10 cellular contexts compared by ENCODE assay signal in genomic region chr5:150302301-150303069, GRCh38. TPM values are rescaled to one million over a fixed set of nuclear protein-coding genes. Genes with fewer than 3 reads are reported as not detected.
A peak's percentile ranks its signal among the peaks of the same experiment; 100 is the strongest.
DNase-seq lines count a peak whose midpoint lies in the region; FAIRE-seq and TF ChIP-seq lines count a peak whose summit lies in the region.
"Had no signal": no experiment of that assay in that cellular context is flagged by ENCODE, and none has a peak within 500 bp of the region (broad histone marks: within the 10 kb centered on the region; RNA-seq: fewer than 3 reads in every experiment).

TSS of gene ARSI (minus strand) at chr5:150302905. CDS start at chr5:150302373, 532 bp downstream.

- H3K9me3 Mint-ChIP-seq in activated naive CD4-positive, alpha-beta T cell treated with anti-CD3 and anti-CD28 coated beads for 36 hours, result no peaks in the 10 kb centered on the region

- no peak for TF ChIP-seq CTCF in coronary artery (IDR thresholded peaks at IDR 0.05)
- no peak for TF ChIP-seq CTCF in testis (IDR thresholded peaks at IDR 0.05)
- no peak for TF ChIP-seq CTCF in D721Med (IDR thresholded peaks at IDR 0.05; ENCODE audit: insufficient read depth, missing control alignments)

- H3K4me3 Mint-ChIP-seq in activated naive CD4-positive, alpha-beta T cell treated with anti-CD3 and anti-CD28 coated beads for 36 hours, result no peak within 1 kb of the TSS

- WGBS in testis, 2 donors, result 0 to 1% methylated on average over 23 to 57 of the region's 63 CpGs

- intact Hi-C loops in testis (cut with DNase I; ENCODE audit: low total_unique reads), result no loop called here
- intact Hi-C loops in activated naive CD4-positive, alpha-beta T cell treated with anti-CD3 and anti-CD28 coated beads for 36 hours (cut with micrococcal nuclease), result no loop called here

- H3K27me3 Mint-ChIP-seq in activated naive CD4-positive, alpha-beta T cell treated with anti-CD3 and anti-CD28 coated beads for 36 hours (ENCODE audit: low read depth), result peaks cover 28% of the 10 kb centered on the region

- peaks cover 60% of the 10 kb centered on the region for H3K4me1 ChIP-seq in HUES6 (ENCODE audit: control insufficient read depth, insufficient read depth, low read length)
- H3K4me1 ChIP-seq in testis, result peaks cover 3% of the 10 kb centered on the region

- CTCF ChIA-PET in activated naive CD4-positive, alpha-beta T cell treated with anti-CD3 and anti-CD28 coated beads for 36 hours (lab: Charles Lee), result interaction anchor here (0.5 kb wide), 1 partner anchor 413 kb away, joined by 3 read pairs; no protein-coding TSS in a partner anchor

- H3K4me3 ChIP-seq in HUES6 (ENCODE audit: low read depth, low read length) (peak within 1 kb of the TSS; percentile 57), coronary artery (peak within 1 kb of the TSS; percentile 68), testis (peak within 1 kb of the TSS; percentile 18 to 52)
- H3K4me3 ChIP-seq: SJCRH30 had no signal

- H3K4me1 Mint-ChIP-seq in activated naive CD4-positive, alpha-beta T cell treated with anti-CD3 and anti-CD28 coated beads for 36 hours (ENCODE audit: low read depth), result peaks cover 2% of the 10 kb centered on the region

- peak within 1 kb of the TSS; percentile 57 for H3K9ac ChIP-seq in HUES6 (ENCODE audit: low read length)

- H3K27ac ChIP-seq in HUES6 (ENCODE audit: low read depth, low read length) (no peak within 1 kb of the TSS; the same call in 1 of the 2 replicates), coronary artery (peak within 1 kb of the TSS; percentile 66 to 70), testis (no peak within 1 kb of the TSS)
- H3K27ac ChIP-seq: SJCRH30 had no signal

- H3K27ac Mint-ChIP-seq in activated naive CD4-positive, alpha-beta T cell treated with anti-CD3 and anti-CD28 coated beads for 36 hours, result no peak within 1 kb of the TSS

- peak; percentile 69 for DNase-seq in coronary artery (ENCODE audit: low spot score)
- peak; percentile 65 for DNase-seq in kidney tubule cell (ENCODE audit: low spot score)
- no peak for DNase-seq in testis
- DNase-seq in medulla oblongata (ENCODE audit: extremely low spot score), result no peak
- DNase-seq in NCI-H1092 treated with DMSO at 0.1 percent for 48 hours (lab: John Stamatoyannopoulos, UW), result no peak
- no peak for DNase-seq in D721Med (ENCODE audit: insufficient read length, low spot score)
- DNase-seq in activated naive CD4-positive, alpha-beta T cell treated with anti-CD3 and anti-CD28 coated beads for 36 hours, result no peak
- DNase-seq: cortex of kidney, SJCRH30 had no signal

- no peak for FAIRE-seq in D721Med (lab: Jason Lieb, UNC)

- no peak for TF ChIP-seq POLR2A in testis (IDR thresholded peaks at IDR 0.05)

- H3K36me3 Mint-ChIP-seq in activated naive CD4-positive, alpha-beta T cell treated with anti-CD3 and anti-CD28 coated beads for 36 hours (ENCODE audit: low read depth), result no peaks in the 10 kb centered on the region

- H3K27me3 ChIP-seq in HUES6 (ENCODE audit: control insufficient read depth, insufficient read depth, low read length), result peaks cover 13% of the 10 kb centered on the region
- no peaks in the 10 kb centered on the region for H3K27me3 ChIP-seq in testis
- H3K27me3 ChIP-seq: SJCRH30 had no signal

- H3K9me3 ChIP-seq in HUES6 (ENCODE audit: control insufficient read depth, insufficient read depth, low read depth, low read length) (no peaks in the 10 kb centered on the region), testis (no peaks in the 10 kb centered on the region)
- H3K9me3 ChIP-seq: SJCRH30 had no signal

- no peaks in the 10 kb centered on the region for H3K36me3 ChIP-seq in HUES6 (ENCODE audit: control insufficient read depth, insufficient read depth, low read length)
- H3K36me3 ChIP-seq in testis (ENCODE audit: low read depth, missing control alignments), result no peaks in the 10 kb centered on the region
- H3K36me3 ChIP-seq: SJCRH30 had no signal

RNA-seq across cellular contexts. Expression of gene ARSI, which starts in this region (rescaled TPM):
- total RNA-seq in testis, result under 1 TPM; 0.79 to 0.93 TPM
- 0.92 TPM for polyA plus RNA-seq in testis (ENCODE audit: insufficient read depth, low read depth, low replicate concordance)
- total RNA-seq in activated naive CD4-positive, alpha-beta T cell treated with anti-CD3 and anti-CD28 coated beads for 36 hours, result not detected

Comparison
In these comparisons a context has a peak if more than half of its experiments do, and no peak if none do; other contexts are left out.
1. H3K27ac ChIP-seq: peak in coronary artery (2 of 2); none in HUES6 (single experiment) and testis (0 of 2).
2. DNase-seq: peak in coronary artery (single experiment) and kidney tubule cell (single experiment); none in testis (single experiment), medulla oblongata (single experiment), NCI-H1092 treated with DMSO at 0.1 percent for 48 hours (single experiment), D721Med (single experiment) and activated naive CD4-positive, alpha-beta T cell treated with anti-CD3 and anti-CD28 coated beads for 36 hours (single experiment).
3. Peak in every context shown above with its lines, with median percentiles within 50 percentile points of each other: H3K4me3 ChIP-seq.